In the genomic region with DNA sequence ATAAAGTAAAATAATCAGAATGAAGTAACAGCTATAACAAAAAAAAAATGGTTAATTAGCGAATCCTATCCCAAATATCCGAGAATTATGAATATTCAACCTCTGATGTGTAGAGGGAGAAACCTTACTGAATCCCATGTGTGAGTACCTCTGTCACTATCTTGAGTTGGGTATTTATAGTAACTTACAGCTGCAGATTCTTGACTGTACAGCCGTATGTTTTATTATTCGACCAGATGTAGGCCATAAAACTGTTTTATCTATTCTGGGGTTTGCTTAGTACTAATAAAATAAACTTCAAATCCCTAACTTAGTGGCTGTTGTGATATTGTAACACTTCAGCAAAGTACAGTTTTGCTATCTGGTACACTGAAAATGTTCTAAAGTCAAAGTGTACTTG, we compare ENCODE assay signal across 18 cellular contexts.
DNase-seq lines count a peak whose midpoint lies in the region; ATAC-seq and TF ChIP-seq lines count a peak whose summit lies in the region.
"Had no signal": no experiment of that assay in that cellular context is flagged by ENCODE, and none has a peak within 500 bp of the region (broad histone marks: within the 10 kb centered on the region; RNA-seq: fewer than 3 reads in every experiment).

No MANE protein-coding gene starts in this region.

- no peak overlapping the region for H3K18ac ChIP-seq in IMR-90 (ENCODE audit: low read depth, low read length)

- H3K4me2 ChIP-seq in IMR-90 (ENCODE audit: low read depth, low read length) = no peak overlapping the region

- H3K14ac ChIP-seq in IMR-90 (replicated peaks; ENCODE audit: low read depth, low read length) = no peak overlapping the region

- no TSS peak for BruUV-seq in IMR-90 (replicated peaks; lab: Mats Ljungman, UMichigan)
- no TSS peak for BruUV-seq in A673 (replicated peaks; lab: Mats Ljungman, UMichigan)

- H2AK9ac ChIP-seq in IMR-90 (replicated peaks; ENCODE audit: low read depth, low read length, poor library complexity) = no peak overlapping the region

- H3K9me3 ChIP-seq in IMR-90 (ENCODE audit: control insufficient read depth, insufficient read depth, low read length) = no peaks in the 10 kb centered on the region
- no peaks in the 10 kb centered on the region for H3K9me3 ChIP-seq in A673 (ENCODE audit: low read depth, low read length, poor library complexity, severe bottlenecking)

- no peaks in the 10 kb centered on the region for H3K79me1 ChIP-seq in IMR-90 (ENCODE audit: low read depth in 1 of 2, low read length in 2 of 2)

- H2AFZ ChIP-seq in IMR-90 (replicated peaks; ENCODE audit: low read length, poor library complexity) = no peak overlapping the region
- H2AFZ ChIP-seq: GM23248 had no signal

- no peak overlapping the region for H3K4me3 ChIP-seq in AG09309 (ENCODE audit: control insufficient read depth, low read depth, low read length)
- no peak overlapping the region for H3K4me3 ChIP-seq in IMR-90 (ENCODE audit: insufficient read depth, low read depth, low read length)
- H3K4me3 ChIP-seq in A673 (ENCODE audit: low read depth, low read length, poor library complexity, severe bottlenecking) = no peak overlapping the region
- H3K4me3 ChIP-seq: GM23248 had no signal

- no peak overlapping the region for H2BK15ac ChIP-seq in IMR-90 (ENCODE audit: low read depth, low read length)

- no peaks in the 10 kb centered on the region for H3K36me3 Mint-ChIP-seq in activated T-cell treated with anti-CD3 and anti-CD28 coated beads, Interleukin-2, amount 50 U/mL, for 24 hours (ENCODE audit: low read depth)

- intact Hi-C loops in IMR-90 (cut with micrococcal nuclease) = no loop called here
- intact Hi-C loops in left colon (cut with DNase I, micrococcal nuclease) = no loop called here
- intact Hi-C loops in A673 (cut with micrococcal nuclease; ENCODE audit: unreplicated experiment) = no loop called here

- H3K27me3 Mint-ChIP-seq in activated T-cell treated with anti-CD3 and anti-CD28 coated beads, Interleukin-2, amount 50 U/mL, for 24 hours = peaks cover 20% of the 10 kb centered on the region

- ATAC-seq in IMR-90 (ENCODE audit: low read depth) (no peak), left colon (peak; percentile 75), HG03139 (IDR thresholded peaks at IDR 0.05; ENCODE audit: unreplicated experiment) (no peak)

- DNase-seq in AG09309 (ENCODE audit: low read depth) (peak; percentile 37), IMR-90 (peak; percentile 11), left colon (no peak), pons (ENCODE audit: low spot score) (peak; percentile 5), RPMI8226 (no peak), A673 (ENCODE audit: low spot score) (no peak)
- no peak for DNase-seq in activated T-cell treated with anti-CD3 and anti-CD28 coated beads, Interleukin-2, amount 50 U/mL, for 24 hours
- DNase-seq: C1 segment of cervical spinal cord; Calu3; CD4-positive, alpha-beta T cell; DMS 273 treated with DMSO at 0.1 percent for 48 hours; DMS79; EL; GM23248; H7; KBM-7 had no signal

- no peak overlapping the region for H2BK20ac ChIP-seq in IMR-90 (ENCODE audit: low read depth, low read length)

- H4K91ac ChIP-seq in IMR-90 (ENCODE audit: insufficient read depth, low read depth, low read length) = no peak overlapping the region

- no peak for TF ChIP-seq POLR2A in IMR-90 (IDR thresholded peaks at IDR 0.05; ENCODE audit: low read depth, low read length)

- no peak for TF ChIP-seq CTCF in AG09309 (IDR thresholded peaks at IDR 0.05; ENCODE audit: control insufficient read depth, insufficient read depth, low read depth, low read length, missing control alignments)
- TF ChIP-seq CTCF in IMR-90 (conservative IDR thresholded peaks at IDR 0.05; ENCODE audit: low read depth, low read length) = no peak
- no peak for TF ChIP-seq CTCF in A673 (conservative IDR thresholded peaks at IDR 0.05; ENCODE audit: low read depth, low read length)

- in situ Hi-C loops in IMR-90 (cut with MboI; ENCODE audit: low sequenced_read_pairs) = no loop called here

- no peaks in the 10 kb centered on the region for H4K20me1 ChIP-seq in IMR-90 (ENCODE audit: insufficient read depth, low read length)

- H2BK5ac ChIP-seq in IMR-90 (ENCODE audit: low read depth, low read length, poor library complexity, severe bottlenecking) = no peak overlapping the region

- no peak overlapping the region for H3K27ac Mint-ChIP-seq in activated T-cell treated with anti-CD3 and anti-CD28 coated beads, Interleukin-2, amount 50 U/mL, for 24 hours
- H3K27ac Mint-ChIP-seq: CD4-positive, alpha-beta T cell had no signal

- CTCF ChIA-PET in IMR-90 (lab: Yijun Ruan, JAX) (no interaction called here), A673 (lab: Charles Lee) (no interaction called here)

- no CpG with 5 or more reads among the region's 4 CpGs for WGBS in IMR-90 (ENCODE audit: extremely low coverage in 2 of 2, insufficient read length in 1 of 2), 2 experiments

- no peaks in the 10 kb centered on the region for H3K9me3 Mint-ChIP-seq in activated T-cell treated with anti-CD3 and anti-CD28 coated beads, Interleukin-2, amount 50 U/mL, for 24 hours
- H3K9me3 Mint-ChIP-seq: CD4-positive, alpha-beta T cell had no signal

- H4K5ac ChIP-seq in IMR-90 (ENCODE audit: low read depth, low read length) = no peak overlapping the region

- H3K23ac ChIP-seq in IMR-90 (ENCODE audit: low read depth, low read length) = no peak overlapping the region

- no peak for TF ChIP-seq RAD21 in IMR-90 (IDR thresholded peaks at IDR 0.05; ENCODE audit: low read length)

- no peak overlapping the region for H3K27ac ChIP-seq in IMR-90 (ENCODE audit: insufficient read depth, low read length)
- no peak overlapping the region for H3K27ac ChIP-seq in A673 (ENCODE audit: low read depth, low read length, poor library complexity, severe bottlenecking)
- H3K27ac ChIP-seq: 22Rv1, GM23248 had no signal

- H3K4me1 ChIP-seq in IMR-90 (ENCODE audit: control insufficient read depth, insufficient read depth, low read length) (no peaks in the 10 kb centered on the region), A673 (ENCODE audit: insufficient read depth, low read length, poor library complexity, severe bottlenecking) (no peaks in the 10 kb centered on the region)

- H3K36me3 ChIP-seq in IMR-90 (ENCODE audit: control insufficient read depth, insufficient read depth, low read length) = no peaks in the 10 kb centered on the region
- no peaks in the 10 kb centered on the region for H3K36me3 ChIP-seq in A673 (ENCODE audit: insufficient read depth, low read length, poor library complexity, severe bottlenecking)

- H2AK5ac ChIP-seq in IMR-90 (ENCODE audit: low read depth, low read length) = no peak overlapping the region

- H4K8ac ChIP-seq in IMR-90 (ENCODE audit: low read depth in 2 of 2, low read length in 2 of 2) = no peak overlapping the region

- H3K56ac ChIP-seq in IMR-90 (ENCODE audit: extremely low read depth, insufficient read depth, low read length) = no peak overlapping the region

- H2BK120ac ChIP-seq in IMR-90 (ENCODE audit: low read depth, low read length) = no peak overlapping the region

- no peaks in the 10 kb centered on the region for H3K9me1 ChIP-seq in IMR-90 (ENCODE audit: insufficient read depth, low read length)

- POLR2A ChIA-PET in IMR-90 (lab: Charles Lee; ENCODE audit: unreplicated experiment) = no interaction called here
- POLR2A ChIA-PET in A673 (lab: Charles Lee; ENCODE audit: low non-redundant PET) = interaction anchor here (0.7 kb wide), 1 partner anchor 1038 kb away, joined by 3 read pairs; no protein-coding TSS in a partner anchor

- H3K4me1 Mint-ChIP-seq in activated T-cell treated with anti-CD3 and anti-CD28 coated beads, Interleukin-2, amount 50 U/mL, for 24 hours (ENCODE audit: low read depth) = peaks cover 6% of the 10 kb centered on the region

- H3K4ac ChIP-seq in IMR-90 (ENCODE audit: low read depth, low read length) = no peak overlapping the region

- no peak overlapping the region for H3K4me3 Mint-ChIP-seq in activated T-cell treated with anti-CD3 and anti-CD28 coated beads, Interleukin-2, amount 50 U/mL, for 24 hours
- H3K4me3 Mint-ChIP-seq: CD4-positive, alpha-beta T cell had no signal

- H3K27me3 ChIP-seq in IMR-90 (ENCODE audit: control insufficient read depth, insufficient read depth, low read length) (peaks cover 5% of the 10 kb centered on the region), A673 (replicated peaks; ENCODE audit: insufficient read depth, low read depth, low read length, poor library complexity) (no peaks in the 10 kb centered on the region)

- no peak overlapping the region for H3K9ac ChIP-seq in IMR-90 (ENCODE audit: low read depth, low read length)
- H3K9ac ChIP-seq: GM23248 had no signal

- dilution Hi-C loops in IMR-90 (cut with HindIII; ENCODE audit: low sequenced_read_pairs, unreplicated experiment) = no loop called here

TF ChIP-seq in IMR-90, 13 proteins besides CTCF, POLR2A, EP300 and RAD21 (continues in another document):
- TF ChIP-seq ELK1 (IDR thresholded peaks at IDR 0.05; ENCODE audit: borderline replicate concordance, low read depth, low read length) (no peak), BHLHE40 (IDR thresholded peaks at IDR 0.05; ENCODE audit: low read depth, low read length) (no peak), MXI1 (IDR thresholded peaks at IDR 0.05; ENCODE audit: borderline replicate concordance, low read depth, low read length) (no peak), FOS (IDR thresholded peaks at IDR 0.05; ENCODE audit: low read depth, low read length) (no peak), RFX5 (IDR thresholded peaks at IDR 0.05; ENCODE audit: low read depth, low read length) (no peak), RCOR1 (IDR thresholded peaks at IDR 0.05; ENCODE audit: insufficient replicate concordance, low read length) (no peak), CHD1 (IDR thresholded peaks at IDR 0.05; ENCODE audit: low read depth, low read length) (no peak), CEBPB (IDR thresholded peaks at IDR 0.05; ENCODE audit: low read depth, low read length) (no peak), NFE2L2 (IDR thresholded peaks at IDR 0.05; ENCODE audit: low read depth, low read length) (no peak)
- TF ChIP-seq, protein P1, sequence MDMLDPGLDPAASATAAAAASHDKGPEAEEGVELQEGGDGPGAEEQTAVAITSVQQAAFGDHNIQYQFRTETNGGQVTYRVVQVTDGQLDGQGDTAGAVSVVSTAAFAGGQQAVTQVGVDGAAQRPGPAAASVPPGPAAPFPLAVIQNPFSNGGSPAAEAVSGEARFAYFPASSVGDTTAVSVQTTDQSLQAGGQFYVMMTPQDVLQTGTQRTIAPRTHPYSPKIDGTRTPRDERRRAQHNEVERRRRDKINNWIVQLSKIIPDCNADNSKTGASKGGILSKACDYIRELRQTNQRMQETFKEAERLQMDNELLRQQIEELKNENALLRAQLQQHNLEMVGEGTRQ (IDR thresholded peaks at IDR 0.05; ENCODE audit: low read depth, low read length) = no peak

Comparison
In these comparisons a context has a peak if more than half of its experiments do, and no peak if none do; other contexts are left out.
1. DNase-seq: peak in AG09309 (single experiment), IMR-90 (single experiment) and pons (single experiment); none in left colon (0 of 2), activated T-cell treated with anti-CD3 and anti-CD28 coated beads, Interleukin-2, amount 50 U/mL, for 24 hours (single experiment), RPMI8226 (single experiment) and A673 (single experiment).